25 cellular contexts compared by ENCODE assay signal in genomic region chr9:121184463-121184862, GRCh38. TPM values are rescaled to one million over a fixed set of nuclear protein-coding genes. Genes with fewer than 3 reads are reported as not detected.
A peak's percentile ranks its signal among the peaks of the same experiment; 100 is the strongest.
DNase-seq lines count a peak whose midpoint lies in the region; ATAC-seq, FAIRE-seq and TF ChIP-seq lines count a peak whose summit lies in the region.
"Had no signal": no experiment of that assay in that cellular context is flagged by ENCODE, and none has a peak within 500 bp of the region (broad histone marks: within the 10 kb centered on the region; RNA-seq: fewer than 3 reads in every experiment).

No MANE protein-coding gene starts in this region.

- no peak overlapping the region for H3K4me2 ChIP-seq in GM23338
- no peak overlapping the region for H3K4me2 ChIP-seq in K562 (ENCODE audit: insufficient read depth, low read length)
- H3K4me2 ChIP-seq: neural progenitor cell had no signal

- no peaks in the 10 kb centered on the region for H3F3A ChIP-seq in GM23338 (replicated peaks; ENCODE audit: low read depth)

- H3K27ac ChIP-seq in GM23338 (ENCODE audit: low read depth): no peak overlapping the region
- H3K27ac ChIP-seq in K562 (ENCODE audit: extremely low read depth, low read depth, low read length): peak overlapping the region; percentile 0; the same call in 1 of the 3 replicates
- peak overlapping the region; percentile 48 for H3K27ac ChIP-seq in neutrophil
- H3K27ac ChIP-seq: breast epithelium, neural progenitor cell, WERI-Rb-1 had no signal

- H3K9me3 Mint-ChIP-seq in activated naive CD8-positive, alpha-beta T cell (ENCODE audit: low read depth): no peaks in the 10 kb centered on the region
- H3K9me3 Mint-ChIP-seq in activated naive CD8-positive, alpha-beta T cell treated with anti-CD3 and anti-CD28 coated beads for 36 hours: no peaks in the 10 kb centered on the region
- no peaks in the 10 kb centered on the region for H3K9me3 Mint-ChIP-seq in GM23338
- H3K9me3 Mint-ChIP-seq: neural progenitor cell had no signal

- H3K27me3 ChIP-seq in GM23338 (ENCODE audit: insufficient read depth) (no peaks in the 10 kb centered on the region), K562 (ENCODE audit: control insufficient read depth in 2 of 2, insufficient read depth in 2 of 2, low read length in 2 of 2) (no peaks in the 10 kb centered on the region), neutrophil (no peaks in the 10 kb centered on the region)
- H3K27me3 ChIP-seq: BLaER1 treated with 17β-estradiol and CSF1 and Interleukin-3, amounts not matched to agents 10 nM and 100 nM; breast epithelium; neural progenitor cell had no signal

- H3K27ac Mint-ChIP-seq in activated naive CD8-positive, alpha-beta T cell: peak overlapping the region; percentile 91
- no peak overlapping the region for H3K27ac Mint-ChIP-seq in activated naive CD8-positive, alpha-beta T cell treated with anti-CD3 and anti-CD28 coated beads for 36 hours
- peak overlapping the region; percentile 79; the same call in 1 of the 2 replicates for H3K27ac Mint-ChIP-seq in GM23338
- H3K27ac Mint-ChIP-seq: neural progenitor cell had no signal

- no peak for DNase-seq in activated naive CD8-positive, alpha-beta T cell treated with anti-CD3 and anti-CD28 coated beads for 36 hours
- DNase-seq in GM23338 (ENCODE audit: low spot score) (no peak), K562 (ENCODE audit: extremely low read depth in 1 of 4, low spot score in 3 of 4) (no peak), NCI-H345 (lab: John Stamatoyannopoulos, UW) (no peak), erythroblast (lab: John Stamatoyannopoulos, UW) (no peak)
- DNase-seq: effector CD8-positive, alpha-beta T cell; head of caudate nucleus; NCI-H1048; NCI-H1694 treated with DMSO at 0.1 percent for 48 hours; NCI-H526; right cardiac atrium; Right ventricle myocardium superior; stimulated activated CD4-positive, alpha-beta T cell treated with anti-CD3 and anti-CD28 coated beads, Interleukin-2, amount 100 ng/mL, for 48 hours; T-helper 9 cell; WERI-Rb-1 had no signal

- H3K4me3 ChIP-seq in GM23338: no peak overlapping the region
- no peak overlapping the region for H3K4me3 ChIP-seq in K562
- H3K4me3 ChIP-seq in neutrophil (ENCODE audit: low read depth in 1 of 2, low read length in 1 of 2): no peak overlapping the region
- H3K4me3 ChIP-seq: BLaER1 treated with 17β-estradiol and CSF1 and Interleukin-3, amounts not matched to agents 10 nM and 100 nM; breast epithelium; GM12878; neural progenitor cell had no signal

- H3K4me1 Mint-ChIP-seq in activated naive CD8-positive, alpha-beta T cell (ENCODE audit: low read depth): peaks cover 71% of the 10 kb centered on the region
- peaks cover 62% of the 10 kb centered on the region for H3K4me1 Mint-ChIP-seq in activated naive CD8-positive, alpha-beta T cell treated with anti-CD3 and anti-CD28 coated beads for 36 hours
- peaks cover 5% of the 10 kb centered on the region; the same call in 2 of the 3 replicates for H3K4me1 Mint-ChIP-seq in GM23338

- no peak for FAIRE-seq in K562 (lab: Jason Lieb, UNC)
- FAIRE-seq: colon, D721Med, GM12878, urothelium cell line had no signal

- POLR2A ChIA-PET in K562 (lab: Yijun Ruan, JAX): interaction anchor here (0.6 to 1.8 kb wide), 7 partner anchors 8 to 169 kb away, joined by 3 to 8 read pairs (median 4); partner anchors contain the start of gene RAB14

- H4K20me1 ChIP-seq in GM23338 (replicated peaks; ENCODE audit: insufficient read depth) (peaks cover 9% of the 10 kb centered on the region; the same call in 1 of the 2 replicates), K562 (replicated peaks; ENCODE audit: control insufficient read depth, insufficient read depth, low read length) (no peaks in the 10 kb centered on the region)

- peaks cover 3% of the 10 kb centered on the region for H3K36me3 Mint-ChIP-seq in activated naive CD8-positive, alpha-beta T cell
- peaks cover 50% of the 10 kb centered on the region for H3K36me3 Mint-ChIP-seq in activated naive CD8-positive, alpha-beta T cell treated with anti-CD3 and anti-CD28 coated beads for 36 hours
- H3K36me3 Mint-ChIP-seq in GM23338 (ENCODE audit: low read depth): peaks cover 17% of the 10 kb centered on the region; the same call in 2 of the 3 replicates

- no peaks in the 10 kb centered on the region for H3K4me1 ChIP-seq in GM23338 (ENCODE audit: insufficient read depth)
- H3K4me1 ChIP-seq in K562 (replicated peaks in 1 of 2; ENCODE audit: control insufficient read depth in 2 of 2, insufficient read depth in 2 of 2, low read length in 2 of 2): no peaks in the 10 kb centered on the region; a peak in 3 of 5 replicates
- peaks cover 36 to 41% of the 10 kb centered on the region in 2 experiments for H3K4me1 ChIP-seq in neutrophil (ENCODE audit: control insufficient read depth in 1 of 2, insufficient read depth in 1 of 2, low read depth in 1 of 2, low read length in 1 of 2)

- TF ChIP-seq RAD21 in K562 (CRISPR knock-in tag; conservative IDR thresholded peaks at IDR 0.05 in 1 of 2, IDR thresholded peaks at IDR 0.05 in 1 of 2): no peak

- in situ Hi-C loops in K562 (cut with MboI): no loop called here

- CTCF ChIA-PET in K562 (lab: Yijun Ruan, JAX; ENCODE audit: low intra/inter-chr PET ratio): no interaction called here

- intact Hi-C loops in K562 (cut with micrococcal nuclease): no loop called here

- TF ChIP-seq EP300 in K562 (IDR thresholded peaks at IDR 0.05; ENCODE audit: low read length): no peak

- TF ChIP-seq CTCF in GM23338 (conservative IDR thresholded peaks at IDR 0.05; ENCODE audit: low read depth in 2 of 2) (no peak), K562 (IDR thresholded peaks at IDR 0.05 in 2 of 3, conservative IDR thresholded peaks at IDR 0.05 in 1 of 3; ENCODE audit: insufficient read depth in 2 of 3, low read depth in 1 of 3, low read length in 3 of 3) (no peak), neutrophil (IDR thresholded peaks at IDR 0.05) (no peak)

- no peaks in the 10 kb centered on the region for H3K9me1 ChIP-seq in K562 (ENCODE audit: control insufficient read depth, insufficient read depth, low read length)

- no TSS peak for BruUV-seq in K562 (replicated peaks; lab: Mats Ljungman, UMichigan)

- no peaks in the 10 kb centered on the region for H3K27me3 Mint-ChIP-seq in activated naive CD8-positive, alpha-beta T cell
- no peaks in the 10 kb centered on the region for H3K27me3 Mint-ChIP-seq in activated naive CD8-positive, alpha-beta T cell treated with anti-CD3 and anti-CD28 coated beads for 36 hours
- H3K27me3 Mint-ChIP-seq in GM23338 (ENCODE audit: insufficient read depth, low read depth, poor library complexity): no peaks in the 10 kb centered on the region

- TF ChIP-seq POLR2A in K562 (conservative IDR thresholded peaks at IDR 0.05) (no peak), erythroblast (IDR thresholded peaks at IDR 0.05; ENCODE audit: low read length) (no peak)

- H3K9me2 ChIP-seq in GM23338 (ENCODE audit: insufficient read depth): no peaks in the 10 kb centered on the region

- H3K4me3 Mint-ChIP-seq in activated naive CD8-positive, alpha-beta T cell: no peak overlapping the region
- H3K4me3 Mint-ChIP-seq in activated naive CD8-positive, alpha-beta T cell treated with anti-CD3 and anti-CD28 coated beads for 36 hours: no peak overlapping the region
- no peak overlapping the region for H3K4me3 Mint-ChIP-seq in GM23338
- H3K4me3 Mint-ChIP-seq: neural progenitor cell had no signal

- H3K9ac ChIP-seq in K562 (ENCODE audit: insufficient read depth in 1 of 2, low read depth in 2 of 2, low read length in 2 of 2): no peak overlapping the region
- H3K9ac ChIP-seq: BLaER1 treated with 17β-estradiol and CSF1 and Interleukin-3, amounts not matched to agents 10 nM and 100 nM; neural progenitor cell had no signal

- ATAC-seq in GM23338 (no peak), K562 (no peak), HG03196 (IDR thresholded peaks at IDR 0.05; ENCODE audit: unreplicated experiment) (no peak)
- ATAC-seq: right cardiac atrium had no signal

- no peak overlapping the region for H2AFZ ChIP-seq in GM23338
- H2AFZ ChIP-seq in K562 (ENCODE audit: low read depth, low read length): no peak overlapping the region
- H2AFZ ChIP-seq: neural progenitor cell had no signal

- peaks cover 32% of the 10 kb centered on the region for H3K79me2 ChIP-seq in GM23338 (replicated peaks; ENCODE audit: insufficient read depth)
- H3K79me2 ChIP-seq in K562 (ENCODE audit: control insufficient read depth, insufficient read depth, low read length): peaks cover 61% of the 10 kb centered on the region

- H3K36me3 ChIP-seq in GM23338 (ENCODE audit: insufficient read depth) (0 out of 2 replicates have a peak, but pooled peaks cover 2% of the 10 kb centered on the region), K562 (ENCODE audit: control insufficient read depth, insufficient read depth, low read length) (peaks cover 89% of the 10 kb centered on the region), neutrophil (peaks cover 30% of the 10 kb centered on the region)
- H3K36me3 ChIP-seq: breast epithelium had no signal

- H3K9me3 ChIP-seq in K562 (replicated peaks; ENCODE audit: control insufficient read depth, insufficient read depth, low read depth, low read length): no peaks in the 10 kb centered on the region
- H3K9me3 ChIP-seq in neutrophil: no peaks in the 10 kb centered on the region
- H3K9me3 ChIP-seq: BLaER1 treated with 17β-estradiol and CSF1 and Interleukin-3, amounts not matched to agents 10 nM and 100 nM; breast epithelium had no signal

TF ChIP-seq in K562, 482 proteins besides CTCF, POLR2A, EP300 and RAD21 (continues in another document):
- TF ChIP-seq ZNF785 (CRISPR knock-in tag; IDR thresholded peaks at IDR 0.05): no peak

RNA-seq across cellular contexts. Expression of gene RAB14, which starts 17.2 kb away (rescaled TPM):
- total RNA-seq in activated naive CD8-positive, alpha-beta T cell treated with anti-CD3 and anti-CD28 coated beads for 36 hours: 10 to 100 TPM; 58.4 to 61.0 TPM
- total RNA-seq in GM23338 (2014; rRNA removed; shearing (Covaris generic)): 29.7 and 31.0 TPM in 2 replicates
- 21.1 and 22.8 TPM in 2 replicates for polyA plus RNA-seq in GM23338 (2016; fragmentation: Nextera tagmentation; extraction: Ambion mirVana)
- total RNA-seq in K562 (2011; cell fraction: chromatin; rRNA removed; ENCODE audit: low replicate concordance): 10.7 and 28.6 TPM in 2 replicates
- total RNA-seq in K562 (2011; cell fraction: nucleolus; rRNA removed): 6.7 and 7.6 TPM in 2 replicates
- 20.8 and 42.9 TPM in 2 replicates for total RNA-seq in K562 (2011; cell fraction: nucleoplasm; rRNA removed)
- 10.3 and 11.8 TPM in 2 replicates for total RNA-seq in K562 (2014; rRNA removed)
- total RNA-seq in K562 (2014; rRNA removed; fragmentation: Illumina TruSeq; extraction: Trizol): 25.5 and 26.8 TPM in 2 replicates
- 23.6 and 25.4 TPM in 2 replicates for total RNA-seq in K562 (2015; rRNA removed; fragmentation: Illumina TruSeq; extraction: Trizol)
- total RNA-seq in K562 (2021): 41.8 and 48.4 TPM in 2 replicates
- 17.6 and 19.8 TPM in 2 replicates for polyA plus RNA-seq in K562 (2011; rRNA removed)
- polyA plus RNA-seq in K562 (2011; cell fraction: cytosol; rRNA removed): 4.0 and 10.5 TPM in 2 replicates
- polyA plus RNA-seq in K562 (2011; cell fraction: nucleus; rRNA removed): 11.3 and 16.5 TPM in 2 replicates
- polyA plus RNA-seq in K562 (2012): 30.3 and 32.9 TPM in 2 replicates
- polyA plus RNA-seq in K562 (2014; fragmentation: Illumina TruSeq; extraction: Trizol): 32.4 and 35.8 TPM in 2 replicates
- polyA plus RNA-seq in K562 (2014; fragmentation: Nextera tagmentation; extraction: Ambion mirVana): 10 to 100 TPM; 20.2 to 20.9 TPM
- 15.9 and 16.7 TPM in 2 replicates for polyA plus RNA-seq in K562 (2014; rRNA removed)
- polyA minus RNA-seq in K562 (2011; rRNA and poly(A)+ RNA removed): 14.8 and 18.2 TPM in 2 replicates
- 12.5 and 15.7 TPM in 2 replicates for polyA minus RNA-seq in K562 (2011; cell fraction: cytosol; rRNA and poly(A)+ RNA removed)
- polyA minus RNA-seq in K562 (2011; cell fraction: nucleus; rRNA and poly(A)+ RNA removed): 10.0 and 16.6 TPM in 2 replicates
